In genomic region chr10:82609845-82610244, GRCh38 we compare ENCODE assay signal across 19 cellular contexts.
DNase-seq lines count a peak whose midpoint lies in the region; ATAC-seq and TF ChIP-seq lines count a peak whose summit lies in the region.
"Had no signal": no experiment of that assay in that cellular context is flagged by ENCODE, and none has a peak within 500 bp of the region (broad histone marks: within the 10 kb centered on the region; RNA-seq: fewer than 3 reads in every experiment).

No MANE protein-coding gene starts in this region.

- TF ChIP-seq CTCF in A673 (conservative IDR thresholded peaks at IDR 0.05; ENCODE audit: low read depth, low read length) = no peak
- no peak for TF ChIP-seq CTCF in spleen (IDR thresholded peaks at IDR 0.05 in 8 of 11, conservative IDR thresholded peaks at IDR 0.05 in 3 of 11)

- ATAC-seq in HG03139 (IDR thresholded peaks at IDR 0.05; ENCODE audit: unreplicated experiment) = no peak
- ATAC-seq in HG03442 (IDR thresholded peaks at IDR 0.05; ENCODE audit: unreplicated experiment) = no peak
- ATAC-seq: HepG2, K562, Right ventricle myocardium inferior had no signal

- BruUV-seq in A673 (replicated peaks; lab: Mats Ljungman, UMichigan) = no TSS peak

- no peaks in the 10 kb centered on the region for H3K36me3 ChIP-seq in A673 (ENCODE audit: insufficient read depth, low read length, poor library complexity, severe bottlenecking)
- no peaks in the 10 kb centered on the region for H3K36me3 ChIP-seq in SK-N-MC (ENCODE audit: insufficient read depth, low read length)
- H3K36me3 ChIP-seq in spleen = no peaks in the 10 kb centered on the region
- H3K36me3 ChIP-seq: MG63 had no signal

- H3K4me1 ChIP-seq in A673 (ENCODE audit: insufficient read depth, low read length, poor library complexity, severe bottlenecking) (no peaks in the 10 kb centered on the region), spleen (no peaks in the 10 kb centered on the region)

- H3K9ac ChIP-seq in SK-N-MC (ENCODE audit: insufficient read length) = no peak overlapping the region
- H3K9ac ChIP-seq: BLaER1 had no signal

- H3K4me3 ChIP-seq in A673 (ENCODE audit: low read depth, low read length, poor library complexity, severe bottlenecking) = no peak overlapping the region
- peak overlapping the region; percentile 18; the same call in 1 of the 2 replicates for H3K4me3 ChIP-seq in SK-N-MC
- no peak overlapping the region for H3K4me3 ChIP-seq in spleen
- H3K4me3 ChIP-seq: BLaER1, K562, MG63 had no signal

- no peak overlapping the region for H3K27ac ChIP-seq in A673 (ENCODE audit: low read depth, low read length, poor library complexity, severe bottlenecking)
- H3K27ac ChIP-seq in SK-N-MC = peak overlapping the region; percentile 68
- no peak overlapping the region for H3K27ac ChIP-seq in spleen
- H3K27ac ChIP-seq: BLaER1, HL-60 had no signal

- POLR2A ChIA-PET in A673 (lab: Charles Lee; ENCODE audit: low non-redundant PET) = no interaction called here

- no peaks in the 10 kb centered on the region for H3K27me3 ChIP-seq in A673 (replicated peaks; ENCODE audit: insufficient read depth, low read depth, low read length, poor library complexity)
- H3K27me3 ChIP-seq in spleen (replicated peaks in 1 of 7) = no peaks in the 10 kb centered on the region
- H3K27me3 ChIP-seq: BLaER1, MG63 had no signal

- DNase-seq in A673 (ENCODE audit: low spot score) (peak; percentile 10), ELF-1 (ENCODE audit: low read depth, low spot score) (peak; percentile 5), SK-N-MC (ENCODE audit: low read depth, low spot score) (peak; percentile 35), iPS-NIHi7 (ENCODE audit: extremely low spot score) (peak; percentile 32), spleen (no peak)
- DNase-seq: CD4-positive, alpha-beta memory T cell; DMS153; GF-D8; MG63; NCI-H1417; NCI-H1694 treated with DMSO at 0.1 percent for 48 hours; NCI-H774 had no signal

- TF ChIP-seq POLR2A in spleen (IDR thresholded peaks at IDR 0.05) = no peak

- intact Hi-C loops in A673 (cut with micrococcal nuclease; ENCODE audit: unreplicated experiment) (no loop called here), spleen (cut with DNase I; ENCODE audit: low total_unique reads) (no loop called here)

- 61 to 72% (median 63%) methylated on average over 3 of the region's 3 CpGs for WGBS in spleen, 5 donors

- CTCF ChIA-PET in A673 (lab: Charles Lee) = no interaction called here

- H3K9me3 ChIP-seq in A673 (ENCODE audit: low read depth, low read length, poor library complexity, severe bottlenecking) (peaks cover 7% of the 10 kb centered on the region), SK-N-MC (ENCODE audit: low read depth, low read length) (no peaks in the 10 kb centered on the region), spleen (peaks cover 0 to 10% (median 0%) of the 10 kb centered on the region in 8 donors)
- H3K9me3 ChIP-seq: MG63 had no signal
